Comparison of ENCODE assay signal across 1 cellular context in genomic region chr14:21087294-21088091, GRCh38.
TF ChIP-seq lines count a peak whose summit lies in the region.

No MANE protein-coding gene starts in this region.

TF ChIP-seq in HEK293, 187 proteins besides CTCF, POLR2A, EP300 and RAD21 (continued from another document):
- TF ChIP-seq ZNF629 (tag by site-specific recombination; IDR thresholded peaks at IDR 0.05) (0 out of 2 replicates have a peak, but pooled peaks have one; percentile 24), WT1 (tag by site-specific recombination; IDR thresholded peaks at IDR 0.05) (no peak), ZNF274 (IDR thresholded peaks at IDR 0.05; ENCODE audit: low read length) (no peak), ZNF274 (tag by site-specific recombination; IDR thresholded peaks at IDR 0.05; ENCODE audit: borderline replicate concordance) (no peak), MZF1 (tag by site-specific recombination; IDR thresholded peaks at IDR 0.05; ENCODE audit: borderline replicate concordance) (no peak), ZNF837 (tag by site-specific recombination; IDR thresholded peaks at IDR 0.05) (no peak), PRDM1 (tag by site-specific recombination; IDR thresholded peaks at IDR 0.05) (no peak), REPIN1 (tag by site-specific recombination; IDR thresholded peaks at IDR 0.05; ENCODE audit: low read depth) (no peak), ZNF843 (tag by site-specific recombination; IDR thresholded peaks at IDR 0.05) (no peak), ZNF223 (tag by site-specific recombination; IDR thresholded peaks at IDR 0.05) (no peak), ZFP37 (tag by site-specific recombination; IDR thresholded peaks at IDR 0.05) (no peak), IKZF3 (tag by site-specific recombination; IDR thresholded peaks at IDR 0.05) (no peak), ZSCAN16 (tag by site-specific recombination; IDR thresholded peaks at IDR 0.05) (no peak), ZEB2 (tag by site-specific recombination; IDR thresholded peaks at IDR 0.05) (no peak), SCRT2 (tag by site-specific recombination; IDR thresholded peaks at IDR 0.05) (peak; percentile 92), ZNF341 (tag by site-specific recombination; IDR thresholded peaks at IDR 0.05; ENCODE audit: low read depth) (peak; percentile 68), ZIC2 (tag by site-specific recombination; IDR thresholded peaks at IDR 0.05) (0 out of 2 replicates have a peak, but pooled peaks have one; percentile 12), BCL6B (tag by site-specific recombination; IDR thresholded peaks at IDR 0.05) (no peak), ZNF560 (tag by site-specific recombination; IDR thresholded peaks at IDR 0.05; ENCODE audit: borderline replicate concordance) (no peak), ZNF10 (tag by site-specific recombination; IDR thresholded peaks at IDR 0.05) (no peak), ZNF114 (tag by site-specific recombination; IDR thresholded peaks at IDR 0.05) (no peak), ZNF266 (tag by site-specific recombination; IDR thresholded peaks at IDR 0.05; ENCODE audit: low read depth) (no peak), TCF7L2 (IDR thresholded peaks at IDR 0.05; ENCODE audit: borderline replicate concordance, low read depth, low read length) (no peak), ZNF132 (tag by site-specific recombination; IDR thresholded peaks at IDR 0.05; ENCODE audit: borderline replicate concordance) (no peak), GLIS1 (tag by site-specific recombination; IDR thresholded peaks at IDR 0.05) (peak; percentile 77), ZNF292 (tag by site-specific recombination; IDR thresholded peaks at IDR 0.05; ENCODE audit: borderline replicate concordance, low read depth) (no peak), ZNF747 (tag by site-specific recombination; IDR thresholded peaks at IDR 0.05) (no peak), BCL11B (tag by site-specific recombination; IDR thresholded peaks at IDR 0.05; ENCODE audit: low read depth) (no peak), ZBTB17 (tag by site-specific recombination; IDR thresholded peaks at IDR 0.05) (0 out of 2 replicates have a peak, but pooled peaks have one; percentile 49), OVOL3 (tag by site-specific recombination; IDR thresholded peaks at IDR 0.05) (no peak), ZNF501 (tag by site-specific recombination; IDR thresholded peaks at IDR 0.05) (no peak), SALL2 (tag by site-specific recombination; IDR thresholded peaks at IDR 0.05; ENCODE audit: borderline replicate concordance) (no peak), ZNF426 (tag by site-specific recombination; IDR thresholded peaks at IDR 0.05) (no peak), PRDM6 (tag by site-specific recombination; IDR thresholded peaks at IDR 0.05) (no peak), KLF8 (tag by site-specific recombination; IDR thresholded peaks at IDR 0.05) (no peak), ZNF394 (tag by site-specific recombination; IDR thresholded peaks at IDR 0.05; ENCODE audit: borderline replicate concordance) (0 out of 2 replicates have a peak, but pooled peaks have one; percentile 17), KLF17 (tag by site-specific recombination; IDR thresholded peaks at IDR 0.05) (no peak), ZNF514 (tag by site-specific recombination; IDR thresholded peaks at IDR 0.05) (no peak)
